ENCODE assay signal across 7 cellular contexts in genomic region chr16:4253394-4254150, GRCh38.
DNase-seq lines count a peak whose midpoint lies in the region; ATAC-seq lines count a peak whose summit lies in the region.

No MANE protein-coding gene starts in this region.

- DNase-seq in NCI-H2029 treated with DMSO at 0.1 percent for 48 hours (lab: John Stamatoyannopoulos, UW) (peak; percentile 87), T1000 (lab: John Stamatoyannopoulos, UW) (peak; percentile 99), astrocyte of the hippocampus (ENCODE audit: low read depth, low spot score) (peak; percentile 100), hepatic stellate cell (ENCODE audit: low spot score) (peak; percentile 98), retina (peak; percentile 99)

- ATAC-seq in GM18511 (IDR thresholded peaks at IDR 0.05; ENCODE audit: unreplicated experiment) (peak; percentile 97), HG03025 (IDR thresholded peaks at IDR 0.05; ENCODE audit: low FRiP score, unreplicated experiment) (peak; percentile 90)

Comparison
In these comparisons a context has a peak if more than half of its experiments do, and no peak if none do; other contexts are left out.
1. Peak in every context shown above with its lines: DNase-seq and ATAC-seq.